16 cellular contexts compared by ENCODE assay signal in genomic region chr11:95346207-95346718, GRCh38.
"Had no signal": no experiment of that assay in that cellular context is flagged by ENCODE, and none has a peak within 500 bp of the region (broad histone marks: within the 10 kb centered on the region; RNA-seq: fewer than 3 reads in every experiment).

No MANE protein-coding gene starts in this region.

- H3K4me3 Mint-ChIP-seq: dendritic cell treated with granulocyte-macrophage colony-stimulating factor and Interleukin-4, amounts not matched to agents 40 ng/mL and 50 ng/mL, for 4 days; memory B cell; naive thymus-derived CD8-positive, alpha-beta T cell had no signal

- H3K9me3 ChIP-seq: breast epithelium, suprapubic skin had no signal

- ATAC-seq: naive thymus-derived CD8-positive, alpha-beta T cell; SK-N-SH treated with all-trans-retinoic acid at 6 μM for 48 hours had no signal

- H3K27ac ChIP-seq: ascending aorta, breast epithelium, left ventricle myocardium inferior, suprapubic skin had no signal

- H3K27me3 Mint-ChIP-seq: dendritic cell treated with granulocyte-macrophage colony-stimulating factor and Interleukin-4, amounts not matched to agents 40 ng/mL and 50 ng/mL, for 4 days; memory B cell had no signal

- H3K4me3 ChIP-seq: ascending aorta, breast epithelium, left ventricle myocardium inferior, suprapubic skin had no signal

- H3K36me3 ChIP-seq: ascending aorta, breast epithelium, left ventricle myocardium inferior, suprapubic skin had no signal

- H3K27me3 ChIP-seq: ascending aorta, breast epithelium, suprapubic skin had no signal

- H3K4me1 ChIP-seq: ascending aorta, breast epithelium, left ventricle myocardium inferior had no signal

- H3K27ac Mint-ChIP-seq: dendritic cell treated with granulocyte-macrophage colony-stimulating factor and Interleukin-4, amounts not matched to agents 40 ng/mL and 50 ng/mL, for 4 days; memory B cell; naive thymus-derived CD8-positive, alpha-beta T cell had no signal

- DNase-seq: activated CD4-positive, CD25-positive, alpha-beta regulatory T cell treated with anti-CD3 and anti-CD28 coated beads, Interleukin-2, amount 50 U/mL, for 72 hours; activated T-cell treated with anti-CD3 and anti-CD28 coated beads for 4 hours; effector memory CD4-positive, alpha-beta T cell; foreskin fibroblast; hippocampal formation; left ventricle myocardium inferior; naive thymus-derived CD8-positive, alpha-beta T cell; stimulated activated CD4-positive, alpha-beta T cell treated with anti-CD3 and anti-CD28 coated beads, Interleukin-4, amount 100 ng/mL, for 1 hour; stimulated activated naive CD4-positive, alpha-beta T cell; trophoblast cell had no signal

- H3K4me1 Mint-ChIP-seq: memory B cell had no signal
